In genomic region chr6:71040043-71040442, GRCh38 we compare ENCODE assay signal across 26 cellular contexts.
"Had no signal": no experiment of that assay in that cellular context is flagged by ENCODE, and none has a peak within 500 bp of the region (broad histone marks: within the 10 kb centered on the region; RNA-seq: fewer than 3 reads in every experiment).

No MANE protein-coding gene starts in this region.

- H2AFZ ChIP-seq: parathyroid adenoma had no signal

- H3K27ac Mint-ChIP-seq: activated B cell treated with CpG ODN at 0.5 μM for 24 hours; activated CD4-positive, alpha-beta T cell treated with anti-CD3 and anti-CD28 coated beads for 36 hours; activated naive CD4-positive, alpha-beta T cell treated with anti-CD3 and anti-CD28 coated beads for 36 hours; activated naive CD8-positive, alpha-beta T cell treated with anti-CD3 and anti-CD28 coated beads, Interleukin-2, amount 10 ng/mL, durations not matched to agents 7 days and 5 days; activated T-cell treated with anti-CD3 and anti-CD28 coated beads, Interleukin-2, amount 50 U/mL, for 72 hours; memory B cell; natural killer cell treated with Interleukin-12 subunit alpha and Interleukin-12 subunit beta and Interleukin-15 and Interleukin-18, amount 100 ng/mL, for 72 hours; stimulated activated memory B cell treated with anti-CD40 and anti-IgM and Interleukin-4, amounts not matched to agents 10 μg/mL and 1 μg/mL and 100 μg/mL, for 72 hours; T-helper 1 cell treated with Interleukin-12 subunit alpha and Interleukin-12 subunit beta and Interleukin-4 antibody, amounts not matched to agents 30 μg/mL and 1 μg/mL, for 36 hours had no signal

- H3K4me1 Mint-ChIP-seq: activated B cell treated with CpG ODN at 0.5 μM for 24 hours; activated CD4-positive, alpha-beta T cell treated with anti-CD3 and anti-CD28 coated beads for 36 hours; activated naive CD8-positive, alpha-beta T cell treated with anti-CD3 and anti-CD28 coated beads, Interleukin-2, amount 10 ng/mL, durations not matched to agents 7 days and 5 days; memory B cell had no signal

- H3K9me3 ChIP-seq: gastroesophageal sphincter, heart left ventricle, thoracic aorta, upper lobe of right lung had no signal

- H3K79me2 ChIP-seq: parathyroid adenoma had no signal

- H3K9ac ChIP-seq: parathyroid adenoma had no signal

- H3K4me3 Mint-ChIP-seq: activated B cell treated with CpG ODN at 0.5 μM for 24 hours; activated CD4-positive, alpha-beta T cell treated with anti-CD3 and anti-CD28 coated beads for 36 hours; activated naive CD4-positive, alpha-beta T cell treated with anti-CD3 and anti-CD28 coated beads for 36 hours; activated naive CD8-positive, alpha-beta T cell treated with anti-CD3 and anti-CD28 coated beads, Interleukin-2, amount 10 ng/mL, durations not matched to agents 7 days and 5 days; activated T-cell treated with anti-CD3 and anti-CD28 coated beads, Interleukin-2, amount 50 U/mL, for 72 hours; memory B cell; natural killer cell treated with Interleukin-12 subunit alpha and Interleukin-12 subunit beta and Interleukin-15 and Interleukin-18, amount 100 ng/mL, for 72 hours; stimulated activated memory B cell treated with anti-CD40 and anti-IgM and Interleukin-4, amounts not matched to agents 10 μg/mL and 1 μg/mL and 100 μg/mL, for 72 hours; T-helper 1 cell treated with Interleukin-12 subunit alpha and Interleukin-12 subunit beta and Interleukin-4 antibody, amounts not matched to agents 30 μg/mL and 1 μg/mL, for 36 hours had no signal

- ATAC-seq: activated CD4-positive, alpha-beta T cell treated with anti-CD3 and anti-CD28 coated beads for 36 hours; activated T-cell treated with anti-CD3 and anti-CD28 coated beads, Interleukin-2, amount 50 U/mL, for 72 hours; gastroesophageal sphincter; heart left ventricle; left cardiac atrium; sciatic nerve; stimulated activated memory B cell treated with anti-CD40 and anti-IgM and Interleukin-4, amounts not matched to agents 10 μg/mL and 1 μg/mL and 100 μg/mL, for 72 hours; upper lobe of right lung had no signal

- H3K4me3 ChIP-seq: gastroesophageal sphincter, heart left ventricle, thoracic aorta, upper lobe of right lung had no signal

- H3K9me3 Mint-ChIP-seq: activated naive CD4-positive, alpha-beta T cell treated with anti-CD3 and anti-CD28 coated beads for 36 hours; activated naive CD8-positive, alpha-beta T cell treated with anti-CD3 and anti-CD28 coated beads, Interleukin-2, amount 10 ng/mL, durations not matched to agents 7 days and 5 days; activated T-cell treated with anti-CD3 and anti-CD28 coated beads, Interleukin-2, amount 50 U/mL, for 72 hours; natural killer cell treated with Interleukin-12 subunit alpha and Interleukin-12 subunit beta and Interleukin-15 and Interleukin-18, amount 100 ng/mL, for 72 hours; stimulated activated memory B cell treated with anti-CD40 and anti-IgM and Interleukin-4, amounts not matched to agents 10 μg/mL and 1 μg/mL and 100 μg/mL, for 72 hours; T-helper 1 cell treated with Interleukin-12 subunit alpha and Interleukin-12 subunit beta and Interleukin-4 antibody, amounts not matched to agents 30 μg/mL and 1 μg/mL, for 36 hours had no signal

- H3K27ac ChIP-seq: epithelial cell of prostate, gastroesophageal sphincter, heart left ventricle, parathyroid adenoma, thoracic aorta, upper lobe of right lung had no signal

- H3K27me3 ChIP-seq: gastroesophageal sphincter, heart left ventricle, upper lobe of right lung had no signal

- DNase-seq: activated B cell treated with CpG ODN at 0.5 μM for 24 hours; activated CD4-positive, alpha-beta T cell treated with anti-CD3 and anti-CD28 coated beads for 36 hours; activated CD4-positive, alpha-beta T cell treated with anti-CD3 and anti-CD28 coated beads, Interleukin-2, amount 50 U/mL, for 48 hours; activated effector memory CD4-positive, alpha-beta T cell treated with Interleukin-2 at 50 U/mL for 16 hours; activated naive CD4-positive, alpha-beta T cell treated with anti-CD3 and anti-CD28 coated beads for 36 hours; activated naive CD8-positive, alpha-beta T cell treated with anti-CD3 and anti-CD28 coated beads, Interleukin-2, amount 10 ng/mL, durations not matched to agents 7 days and 5 days; activated T-cell treated with anti-CD3 and anti-CD28 coated beads, Interleukin-2, amount 50 U/mL, for 72 hours; amniotic stem cell; cerebellar nuclear complex; cortex of kidney; heart left ventricle; left cardiac atrium; nucleus accumbens; small intestine; stimulated activated CD4-positive, alpha-beta T cell treated with anti-CD3 and anti-CD28 coated beads, Interleukin-2, amount 100 ng/mL, for 24 hours; T1000; upper lobe of right lung had no signal

- H3K27me3 Mint-ChIP-seq: activated naive CD8-positive, alpha-beta T cell treated with anti-CD3 and anti-CD28 coated beads, Interleukin-2, amount 10 ng/mL, durations not matched to agents 7 days and 5 days had no signal

- H3K4me1 ChIP-seq: gastroesophageal sphincter, parathyroid adenoma, upper lobe of right lung had no signal

- H3K36me3 ChIP-seq: gastroesophageal sphincter, heart left ventricle, thoracic aorta, upper lobe of right lung had no signal

- H3K36me3 Mint-ChIP-seq: activated naive CD8-positive, alpha-beta T cell treated with anti-CD3 and anti-CD28 coated beads, Interleukin-2, amount 10 ng/mL, durations not matched to agents 7 days and 5 days; memory B cell; natural killer cell treated with Interleukin-12 subunit alpha and Interleukin-12 subunit beta and Interleukin-15 and Interleukin-18, amount 100 ng/mL, for 72 hours; stimulated activated memory B cell treated with anti-CD40 and anti-IgM and Interleukin-4, amounts not matched to agents 10 μg/mL and 1 μg/mL and 100 μg/mL, for 72 hours had no signal
